21 cellular contexts compared by ENCODE assay signal in genomic region chr5:62142351-62142750, GRCh38.
"Had no signal": no experiment of that assay in that cellular context is flagged by ENCODE, and none has a peak within 500 bp of the region (broad histone marks: within the 10 kb centered on the region; RNA-seq: fewer than 3 reads in every experiment).

No MANE protein-coding gene starts in this region.

- H3K4me3 Mint-ChIP-seq: dendritic cell treated with granulocyte-macrophage colony-stimulating factor and Interleukin-4, amounts not matched to agents 40 ng/mL and 50 ng/mL, for 4 days; effector memory CD8-positive, alpha-beta T cell; immature natural killer cell; naive thymus-derived CD8-positive, alpha-beta T cell; type B pancreatic cell had no signal

- ATAC-seq: effector memory CD8-positive, alpha-beta T cell; gastrocnemius medialis; left cardiac atrium; naive thymus-derived CD8-positive, alpha-beta T cell had no signal

- H3K27me3 ChIP-seq: esophagus muscularis mucosa, gastrocnemius medialis, right atrium auricular region, sigmoid colon had no signal

- H3K27ac Mint-ChIP-seq: dendritic cell treated with granulocyte-macrophage colony-stimulating factor and Interleukin-4, amounts not matched to agents 40 ng/mL and 50 ng/mL, for 4 days; effector memory CD8-positive, alpha-beta T cell; immature natural killer cell; naive thymus-derived CD8-positive, alpha-beta T cell; type B pancreatic cell had no signal

- H3K9me3 ChIP-seq: esophagus muscularis mucosa, gastrocnemius medialis, left ventricle myocardium inferior, lower lobe of right lung, right atrium auricular region, sigmoid colon, stomach had no signal

- H3K9me3 Mint-ChIP-seq: dendritic cell treated with granulocyte-macrophage colony-stimulating factor and Interleukin-4, amounts not matched to agents 40 ng/mL and 50 ng/mL, for 4 days; effector memory CD8-positive, alpha-beta T cell; immature natural killer cell; type B pancreatic cell had no signal

- FAIRE-seq: colon, kidney, urothelium cell line had no signal

- H3K4me3 ChIP-seq: esophagus muscularis mucosa, gastrocnemius medialis, left ventricle myocardium inferior, lower lobe of right lung, right atrium auricular region, sigmoid colon, skin epidermis, stomach had no signal

- H3K4me1 ChIP-seq: gastrocnemius medialis, right atrium auricular region, sigmoid colon had no signal

- H3K27ac ChIP-seq: epithelial cell of prostate, esophagus muscularis mucosa, gastrocnemius medialis, left ventricle myocardium inferior, lower lobe of right lung, right atrium auricular region, sigmoid colon, skin epidermis, stomach had no signal

- H3K4me1 Mint-ChIP-seq: immature natural killer cell; naive thymus-derived CD8-positive, alpha-beta T cell had no signal

- DNase-seq: effector memory CD8-positive, alpha-beta T cell; gastrocnemius medialis; immature natural killer cell; kidney; left cardiac atrium; left ventricle myocardium inferior; lower lobe of right lung; mesendoderm; naive thymus-derived CD8-positive, alpha-beta T cell; sigmoid colon; stimulated activated CD4-positive, alpha-beta T cell treated with anti-CD3 and anti-CD28 coated beads, Interleukin-12 subunit alpha, Interleukin-12 subunit beta, amount 100 ng/mL, for 4 hours; stimulated activated naive CD4-positive, alpha-beta T cell; stomach had no signal

- H3K36me3 ChIP-seq: esophagus muscularis mucosa, gastrocnemius medialis, left ventricle myocardium inferior, lower lobe of right lung, right atrium auricular region, sigmoid colon, stomach had no signal

- H3K36me3 Mint-ChIP-seq: immature natural killer cell; naive thymus-derived CD8-positive, alpha-beta T cell; type B pancreatic cell had no signal
